Comparison of ENCODE assay signal across 10 cellular contexts in the genomic region with DNA sequence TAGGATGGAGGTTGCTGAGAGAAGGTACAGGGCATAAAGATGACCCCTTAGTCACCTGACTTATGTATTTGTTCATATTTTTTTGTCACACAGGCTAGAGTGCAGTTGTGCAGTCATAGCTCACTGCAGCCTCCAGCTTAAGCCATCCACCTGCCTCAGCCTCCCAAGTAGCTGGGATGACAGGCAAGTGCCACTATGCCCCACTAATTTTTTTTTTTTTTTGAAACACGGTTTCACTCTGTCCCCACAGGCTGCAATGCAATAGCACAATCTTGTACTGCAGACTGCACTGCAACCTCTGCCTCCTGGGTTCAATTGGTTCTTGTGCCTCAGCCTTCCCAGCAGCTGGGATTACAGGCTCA. TPM values are rescaled to one million over a fixed set of nuclear protein-coding genes. Genes with fewer than 3 reads are reported as not detected.
DNase-seq lines count a peak whose midpoint lies in the region; ATAC-seq and TF ChIP-seq lines count a peak whose summit lies in the region.
"Had no signal": no experiment of that assay in that cellular context is flagged by ENCODE, and none has a peak within 500 bp of the region (broad histone marks: within the 10 kb centered on the region; RNA-seq: fewer than 3 reads in every experiment).

No MANE protein-coding gene starts in this region.

- intact Hi-C loops in Right ventricle myocardium superior (cut with DNase I), result no loop called here

- DNase-seq in activated T-cell treated with anti-CD3 and anti-CD28 coated beads, Interleukin-2, amount 50 U/mL, for 4 hours, result no peak
- no peak for DNase-seq in activated T-cell treated with anti-CD3 and anti-CD28 coated beads for 4 hours
- DNase-seq in WTC11 (ENCODE audit: low spot score), result no peak
- DNase-seq in Right ventricle myocardium superior, result no peak
- DNase-seq in NCI-H510A treated with DMSO at 0.1 percent for 48 hours (lab: John Stamatoyannopoulos, UW), result no peak
- DNase-seq: lower lobe of right lung had no signal

- H3K4me1 ChIP-seq in iPS-15b (ENCODE audit: control insufficient read depth, insufficient read depth, low read length), result no peaks in the 10 kb centered on the region

- POLR2A ChIA-PET in WTC11 (lab: Charles Lee), result interaction anchor here (1.0 kb wide), 1 partner anchor 27 kb away, joined by 9 read pairs; the partner anchor contains the start of genes AP4M1 and MCM7

- CTCF ChIA-PET in WTC11 (lab: Charles Lee), result interaction anchor here (0.6 to 3.2 kb wide), 5 partner anchors 19 to 40 kb away, joined by 3 to 41 read pairs (median 3); partner anchors contain the start of genes AP4M1, GAL3ST4, LAMTOR4 and MCM7

- H3K9me3 Mint-ChIP-seq in activated T-cell treated with anti-CD3 and anti-CD28 coated beads, Interleukin-2, amount 50 U/mL, for 4 hours, result no peaks in the 10 kb centered on the region
- H3K9me3 Mint-ChIP-seq in WTC11, result no peaks in the 10 kb centered on the region
- no peaks in the 10 kb centered on the region for H3K9me3 Mint-ChIP-seq in stimulated activated memory B cell treated with anti-CD40 and anti-IgM and Interleukin-4, amounts not matched to agents 10 μg/mL and 1 μg/mL and 100 μg/mL, for 72 hours

- no peak for TF ChIP-seq CTCF in WTC11 (IDR thresholded peaks at IDR 0.05)

- no peak overlapping the region for H3K27ac Mint-ChIP-seq in WTC11
- H3K27ac Mint-ChIP-seq in stimulated activated memory B cell treated with anti-CD40 and anti-IgM and Interleukin-4, amounts not matched to agents 10 μg/mL and 1 μg/mL and 100 μg/mL, for 72 hours, result no peak overlapping the region

- no peaks in the 10 kb centered on the region for H3K36me3 ChIP-seq in iPS-15b (ENCODE audit: control insufficient read depth, insufficient read depth, low read length)
- H3K36me3 ChIP-seq: colonic mucosa, lower lobe of right lung had no signal

- ATAC-seq in activated T-cell treated with anti-CD3 and anti-CD28 coated beads, Interleukin-2, amount 50 U/mL, for 4 hours, result no peak
- no peak for ATAC-seq in WTC11
- ATAC-seq in stimulated activated memory B cell treated with anti-CD40 and anti-IgM and Interleukin-4, amounts not matched to agents 10 μg/mL and 1 μg/mL and 100 μg/mL, for 72 hours, result no peak
- ATAC-seq in HG03095 (IDR thresholded peaks at IDR 0.05; ENCODE audit: unreplicated experiment), result no peak
- ATAC-seq in Right ventricle myocardium superior (ENCODE audit: poor library complexity), result no peak

- H3K4me1 Mint-ChIP-seq in activated T-cell treated with anti-CD3 and anti-CD28 coated beads, Interleukin-2, amount 50 U/mL, for 4 hours (ENCODE audit: low read depth), result peaks cover 36% of the 10 kb centered on the region
- H3K4me1 Mint-ChIP-seq in WTC11, result peaks cover 14% of the 10 kb centered on the region
- peaks cover 48% of the 10 kb centered on the region for H3K4me1 Mint-ChIP-seq in stimulated activated memory B cell treated with anti-CD40 and anti-IgM and Interleukin-4, amounts not matched to agents 10 μg/mL and 1 μg/mL and 100 μg/mL, for 72 hours

- no peaks in the 10 kb centered on the region for H3K36me3 Mint-ChIP-seq in activated T-cell treated with anti-CD3 and anti-CD28 coated beads, Interleukin-2, amount 50 U/mL, for 4 hours (ENCODE audit: insufficient read depth)
- no peaks in the 10 kb centered on the region for H3K36me3 Mint-ChIP-seq in WTC11
- H3K36me3 Mint-ChIP-seq in stimulated activated memory B cell treated with anti-CD40 and anti-IgM and Interleukin-4, amounts not matched to agents 10 μg/mL and 1 μg/mL and 100 μg/mL, for 72 hours, result no peaks in the 10 kb centered on the region

- H3K4me3 ChIP-seq in iPS-15b (ENCODE audit: low read depth, low read length), result peak overlapping the region; percentile 99

- H3K27me3 Mint-ChIP-seq in activated T-cell treated with anti-CD3 and anti-CD28 coated beads, Interleukin-2, amount 50 U/mL, for 4 hours (ENCODE audit: low read depth), result no peaks in the 10 kb centered on the region
- H3K27me3 Mint-ChIP-seq in WTC11 (ENCODE audit: low read depth), result peaks cover 15% of the 10 kb centered on the region
- H3K27me3 Mint-ChIP-seq in stimulated activated memory B cell treated with anti-CD40 and anti-IgM and Interleukin-4, amounts not matched to agents 10 μg/mL and 1 μg/mL and 100 μg/mL, for 72 hours, result no peaks in the 10 kb centered on the region

- H3K9me3 ChIP-seq in iPS-15b (ENCODE audit: control insufficient read depth, insufficient read depth, low read length), result no peaks in the 10 kb centered on the region
- H3K9me3 ChIP-seq: colonic mucosa, lower lobe of right lung had no signal

- H3K4me3 Mint-ChIP-seq in activated T-cell treated with anti-CD3 and anti-CD28 coated beads, Interleukin-2, amount 50 U/mL, for 4 hours, result peak overlapping the region; percentile 78
- peak overlapping the region; percentile 77 for H3K4me3 Mint-ChIP-seq in WTC11
- peak overlapping the region; percentile 99 for H3K4me3 Mint-ChIP-seq in stimulated activated memory B cell treated with anti-CD40 and anti-IgM and Interleukin-4, amounts not matched to agents 10 μg/mL and 1 μg/mL and 100 μg/mL, for 72 hours

- no peak overlapping the region for H3K9ac ChIP-seq in iPS-15b (ENCODE audit: low read depth, low read length)

- peaks cover 17% of the 10 kb centered on the region for H3K27me3 ChIP-seq in iPS-15b (ENCODE audit: control insufficient read depth, insufficient read depth, low read length)
- H3K27me3 ChIP-seq: colonic mucosa had no signal

TF ChIP-seq in WTC11, 78 proteins besides CTCF, POLR2A, EP300 and RAD21:
- no peak for TF ChIP-seq ZNF532 (CRISPR knock-in tag; IDR thresholded peaks at IDR 0.05; ENCODE audit: borderline replicate concordance)
- TF ChIP-seq, protein P1, sequence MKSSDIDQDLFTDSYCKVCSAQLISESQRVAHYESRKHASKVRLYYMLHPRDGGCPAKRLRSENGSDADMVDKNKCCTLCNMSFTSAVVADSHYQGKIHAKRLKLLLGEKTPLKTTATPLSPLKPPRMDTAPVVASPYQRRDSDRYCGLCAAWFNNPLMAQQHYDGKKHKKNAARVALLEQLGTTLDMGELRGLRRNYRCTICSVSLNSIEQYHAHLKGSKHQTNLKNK (CRISPR knock-in tag; IDR thresholded peaks at IDR 0.05), result no peak
- no peak for TF ChIP-seq FOXJ3 (CRISPR knock-in tag; IDR thresholded peaks at IDR 0.05; ENCODE audit: borderline replicate concordance)
- no peak for TF ChIP-seq ZSCAN18 (CRISPR knock-in tag; IDR thresholded peaks at IDR 0.05)
- TF ChIP-seq FOXK1 (CRISPR knock-in tag; IDR thresholded peaks at IDR 0.05), result no peak
- TF ChIP-seq TEAD1 (CRISPR knock-in tag; IDR thresholded peaks at IDR 0.05), result no peak
- no peak for TF ChIP-seq ZNF416 (CRISPR knock-in tag; IDR thresholded peaks at IDR 0.05)
TF ChIP-seq in WTC11: peak in this region for 0.

RNA-seq across cellular contexts. Expression of gene MBLAC1, which starts 1.8 kb away (rescaled TPM):
- total RNA-seq in activated T-cell treated with anti-CD3 and anti-CD28 coated beads, Interleukin-2, amount 50 U/mL, for 4 hours, result 1 to 10 TPM; 3.0 to 4.8 (median 3.2) TPM
- 3.0 to 3.5 TPM (median 3.0 TPM) in 3 replicates for total RNA-seq in WTC11 (2021)
- 2.6 TPM for total RNA-seq in Right ventricle myocardium superior

RNA-seq across cellular contexts. Expression of gene CNPY4, which starts 9.1 kb away (rescaled TPM):
- total RNA-seq in activated T-cell treated with anti-CD3 and anti-CD28 coated beads, Interleukin-2, amount 50 U/mL, for 4 hours, result 1 to 10 TPM; 6.6 to 8.6 (median 7.6) TPM
- 14.3 to 15.1 TPM (median 14.6 TPM) in 3 replicates for total RNA-seq in WTC11 (2021)
- total RNA-seq in Right ventricle myocardium superior, result 9.5 TPM

RNA-seq across cellular contexts. Expression of gene TAF6, which starts 9.4 kb away (rescaled TPM):
- 10 to 100 TPM; 67.3 to 74.2 (median 72.9) TPM for total RNA-seq in activated T-cell treated with anti-CD3 and anti-CD28 coated beads, Interleukin-2, amount 50 U/mL, for 4 hours
- total RNA-seq in WTC11 (2021), result 121 to 132 TPM (median 122 TPM) in 3 replicates
- 35.8 TPM for total RNA-seq in Right ventricle myocardium superior

RNA-seq across cellular contexts. Expression of gene LAMTOR4, which starts 20.1 kb away (rescaled TPM):
- 100 to 1,000 TPM; 109 to 119 (median 115) TPM for total RNA-seq in activated T-cell treated with anti-CD3 and anti-CD28 coated beads, Interleukin-2, amount 50 U/mL, for 4 hours
- 199 to 235 TPM (median 227 TPM) in 3 replicates for total RNA-seq in WTC11 (2021)
- 121 TPM for total RNA-seq in Right ventricle myocardium superior

RNA-seq across cellular contexts. Expression of gene AP4M1, which starts 27.1 kb away (rescaled TPM):
- total RNA-seq in activated T-cell treated with anti-CD3 and anti-CD28 coated beads, Interleukin-2, amount 50 U/mL, for 4 hours, result 10 to 100 TPM; 13.4 to 16.0 (median 16.0) TPM
- total RNA-seq in WTC11 (2021) (16.9 to 18.0 TPM (median 17.4 TPM) in 3 replicates), Right ventricle myocardium superior (13.4 TPM)
